ENCODE assay signal across 24 cellular contexts in the genomic region with DNA sequence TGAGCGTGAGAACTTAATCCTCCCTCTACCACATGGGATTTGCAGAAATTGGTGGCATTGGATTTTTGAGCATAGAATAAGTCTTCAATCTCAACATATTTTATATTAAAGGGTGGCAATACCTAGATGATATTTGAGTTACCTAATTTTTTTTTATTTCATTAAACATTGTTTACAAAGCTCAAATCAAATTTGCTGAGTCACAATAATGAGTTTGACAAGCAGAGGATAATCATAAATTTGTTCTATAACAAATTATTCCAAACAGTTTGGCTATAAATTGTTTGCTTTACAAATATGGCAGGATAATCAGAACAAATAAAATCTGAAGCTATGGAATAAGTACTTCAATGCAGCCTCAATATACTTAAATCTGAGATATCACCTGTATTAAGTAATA. TPM values are rescaled to one million over a fixed set of nuclear protein-coding genes. Genes with fewer than 3 reads are reported as not detected.
A peak's percentile ranks its signal among the peaks of the same experiment; 100 is the strongest.
DNase-seq lines count a peak whose midpoint lies in the region; ATAC-seq, FAIRE-seq and TF ChIP-seq lines count a peak whose summit lies in the region.
"Had no signal": no experiment of that assay in that cellular context is flagged by ENCODE, and none has a peak within 500 bp of the region (broad histone marks: within the 10 kb centered on the region; RNA-seq: fewer than 3 reads in every experiment).

No MANE protein-coding gene starts in this region.

- no peak for TF ChIP-seq EP300 in SK-N-SH (IDR thresholded peaks at IDR 0.05; ENCODE audit: borderline replicate concordance in 1 of 2, low read depth in 1 of 2, low read length in 1 of 2)

- BruUV-seq in HCT116 (replicated peaks; lab: Mats Ljungman, UMichigan), result no TSS peak

- H2AFZ ChIP-seq in SK-N-SH (ENCODE audit: low read depth), result no peak overlapping the region
- peak overlapping the region; percentile 42 for H2AFZ ChIP-seq in HCT116 (ENCODE audit: low read depth, low read length, poor library complexity, severe bottlenecking)

- H4K20me1 ChIP-seq in SK-N-SH (ENCODE audit: insufficient read depth), result no peaks in the 10 kb centered on the region
- no peaks in the 10 kb centered on the region for H4K20me1 ChIP-seq in HCT116 (ENCODE audit: insufficient read depth)

- TF ChIP-seq POLR2A in HCT116 (IDR thresholded peaks at IDR 0.05; ENCODE audit: borderline replicate concordance, extremely low read depth, insufficient read depth, insufficient read length), result no peak

- no peak overlapping the region for H3K9ac ChIP-seq in SK-N-SH
- H3K9ac ChIP-seq in HCT116 (ENCODE audit: low read length), result no peak overlapping the region
- H3K9ac ChIP-seq: GM23248 had no signal

- H3K27ac ChIP-seq in SK-N-SH (ENCODE audit: low read depth in 2 of 2, low read length in 1 of 2), result peak overlapping the region; percentile 64 to 73; a peak in 2 of 4 replicates
- H3K27ac ChIP-seq in HCT116 (ENCODE audit: low read depth, low read length), result no peak overlapping the region
- H3K27ac ChIP-seq in VCaP, result peak overlapping the region; percentile 44
- H3K27ac ChIP-seq: GM23248 had no signal

- H3K36me3 ChIP-seq in SK-N-SH (replicated peaks in 1 of 2; ENCODE audit: control insufficient read depth in 1 of 2, insufficient read depth in 2 of 2, low read length in 1 of 2), result no peaks in the 10 kb centered on the region
- no peaks in the 10 kb centered on the region for H3K36me3 ChIP-seq in HCT116 (ENCODE audit: control insufficient read depth in 1 of 2, insufficient read depth in 2 of 2, low read length in 2 of 2)

- 94% methylated on average over 1 of the region's 1 CpG for WGBS in SK-N-SH (ENCODE audit: low lambda C conversion rate)

- H3K4me2 ChIP-seq in SK-N-SH, result no peak overlapping the region
- no peak overlapping the region for H3K4me2 ChIP-seq in HCT116 (ENCODE audit: low read length)

- H3K9me2 ChIP-seq in SK-N-SH (no peaks in the 10 kb centered on the region), HCT116 (ENCODE audit: insufficient read depth) (no peaks in the 10 kb centered on the region)

- no peak for ATAC-seq in SK-N-SH treated with all-trans-retinoic acid at 6 μM for 48 hours
- no peak for ATAC-seq in HCT116
- ATAC-seq in GM18502 (IDR thresholded peaks at IDR 0.05; ENCODE audit: poor library complexity, unreplicated experiment), result no peak

- peaks cover 35% of the 10 kb centered on the region for H3F3A ChIP-seq in SK-N-SH (replicated peaks; ENCODE audit: insufficient read depth)

- RAD21 ChIA-PET in HCT116 (lab: Charles Lee; ENCODE audit: low non-redundant PET in 1 of 2, low total read pairs in 2 of 2, uncharacterized antibody in 2 of 2, unreplicated experiment in 2 of 2), result no interaction called here

- peaks cover 4% of the 10 kb centered on the region; the same call in 1 of the 2 replicates for H3K9me3 ChIP-seq in SK-N-SH
- H3K9me3 ChIP-seq in HCT116 (ENCODE audit: control insufficient read depth in 1 of 2, insufficient read depth in 1 of 2, low read depth in 1 of 2, low read length in 2 of 2), result no peaks in the 10 kb centered on the region

- H3K79me2 ChIP-seq in SK-N-SH (ENCODE audit: insufficient read depth) (no peaks in the 10 kb centered on the region), HCT116 (ENCODE audit: insufficient read depth, low read length) (no peaks in the 10 kb centered on the region)

- CTCF ChIA-PET in SK-N-SH (lab: Yijun Ruan, JAX), result interaction anchor here (1.3 kb wide), 1 partner anchor 16 kb away, joined by 4 read pairs; no protein-coding TSS in a partner anchor
- CTCF ChIA-PET in HCT116 (lab: Charles Lee), result no interaction called here

- no peak for TF ChIP-seq CTCF in SK-N-SH (IDR thresholded peaks at IDR 0.05)
- no peak for TF ChIP-seq CTCF in HCT116 (IDR thresholded peaks at IDR 0.05 in 2 of 3, conservative IDR thresholded peaks at IDR 0.05 in 1 of 3; ENCODE audit: borderline replicate concordance in 1 of 3, insufficient read depth in 1 of 3, low read depth in 2 of 3, low read length in 2 of 3)
- TF ChIP-seq CTCF in VCaP (conservative IDR thresholded peaks at IDR 0.05), result no peak

- DNase-seq in SK-N-SH (no peak), HCT116 (ENCODE audit: low read depth, low spot score) (no peak), urothelium cell line (ENCODE audit: low spot score) (no peak), SIG-M5 treated with dmso at 0.1 percent for 504 hours (lab: John Stamatoyannopoulos, UW; ENCODE audit: unreplicated experiment) (no peak)
- DNase-seq: 8988T; C1 segment of cervical spinal cord; Calu3; CD4-positive, alpha-beta memory T cell; COR-L47; DMS53; DMS79 treated with DMSO at 0.1 percent for 48 hours; GF-D8; GM23248; H9; HFFc6 had no signal

- TF ChIP-seq RAD21 in SK-N-SH (IDR thresholded peaks at IDR 0.05; ENCODE audit: low read length) (no peak), HCT116 (IDR thresholded peaks at IDR 0.05; ENCODE audit: low read depth) (no peak)

- H3K4me3 ChIP-seq in SK-N-SH (ENCODE audit: low read depth in 2 of 2, low read length in 1 of 2), result no peak overlapping the region
- H3K4me3 ChIP-seq in HCT116 (replicated peaks in 1 of 2; ENCODE audit: low read depth in 1 of 2, low read length in 2 of 2), result no peak overlapping the region
- H3K4me3 ChIP-seq: GM23248 had no signal

- POLR2A ChIA-PET in SK-N-SH (lab: Yijun Ruan, JAX) (no interaction called here), HCT116 (lab: Charles Lee) (no interaction called here)

- H3K27me3 ChIP-seq in SK-N-SH (ENCODE audit: insufficient read depth) (no peaks in the 10 kb centered on the region), HCT116 (ENCODE audit: insufficient read depth, low read length) (no peaks in the 10 kb centered on the region)

- intact Hi-C loops in HCT116 (cut with micrococcal nuclease), result no loop called here

- FAIRE-seq in islet of Langerhans (lab: Jason Lieb, UNC) (peak; percentile 38), urothelium cell line (lab: Jason Lieb, UNC) (no peak)
- FAIRE-seq: GM12892, GM19239 had no signal

- peaks cover 0 to 30% of the 10 kb centered on the region in 2 experiments; a peak in 2 of 4 replicates for H3K4me1 ChIP-seq in SK-N-SH (ENCODE audit: control insufficient read depth in 1 of 2, insufficient read depth in 2 of 2, low read depth in 1 of 2, low read length in 1 of 2)
- H3K4me1 ChIP-seq in HCT116 (ENCODE audit: control insufficient read depth in 1 of 2, insufficient read depth in 2 of 2, low read length in 2 of 2), result no peaks in the 10 kb centered on the region

TF ChIP-seq in SK-N-SH, 30 proteins besides CTCF, POLR2A, EP300 and RAD21 (continues in another document):
- TF ChIP-seq, protein P1, sequence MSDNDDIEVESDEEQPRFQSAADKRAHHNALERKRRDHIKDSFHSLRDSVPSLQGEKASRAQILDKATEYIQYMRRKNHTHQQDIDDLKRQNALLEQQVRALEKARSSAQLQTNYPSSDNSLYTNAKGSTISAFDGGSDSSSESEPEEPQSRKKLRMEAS (IDR thresholded peaks at IDR 0.05; ENCODE audit: low read depth), result no peak
- TF ChIP-seq, protein P2, sequence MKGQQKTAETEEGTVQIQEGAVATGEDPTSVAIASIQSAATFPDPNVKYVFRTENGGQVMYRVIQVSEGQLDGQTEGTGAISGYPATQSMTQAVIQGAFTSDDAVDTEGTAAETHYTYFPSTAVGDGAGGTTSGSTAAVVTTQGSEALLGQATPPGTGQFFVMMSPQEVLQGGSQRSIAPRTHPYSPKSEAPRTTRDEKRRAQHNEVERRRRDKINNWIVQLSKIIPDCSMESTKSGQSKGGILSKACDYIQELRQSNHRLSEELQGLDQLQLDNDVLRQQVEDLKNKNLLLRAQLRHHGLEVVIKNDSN (IDR thresholded peaks at IDR 0.05; ENCODE audit: borderline replicate concordance, low read depth), result no peak
- TF ChIP-seq RCOR1 (IDR thresholded peaks at IDR 0.05; ENCODE audit: low read length) (no peak), YY1 (IDR thresholded peaks at IDR 0.05; ENCODE audit: low read depth) (no peak), GATA2 (CRISPR knock-in tag; IDR thresholded peaks at IDR 0.05) (no peak)

TF ChIP-seq in SK-N-SH treated with all-trans-retinoic acid at 6 μM for 48 hours, 23 proteins besides CTCF, POLR2A, EP300 and RAD21 (continues in another document):
- no peak for TF ChIP-seq BACH2 (CRISPR knock-in tag; IDR thresholded peaks at IDR 0.05; ENCODE audit: borderline replicate concordance)
- TF ChIP-seq RARB (CRISPR knock-in tag; IDR thresholded peaks at IDR 0.05), result no peak
- TF ChIP-seq TCF4 (CRISPR knock-in tag; IDR thresholded peaks at IDR 0.05; ENCODE audit: borderline replicate concordance), result no peak
- TF ChIP-seq ESRRG (CRISPR knock-in tag; IDR thresholded peaks at IDR 0.05), result no peak

TF ChIP-seq in HCT116, 20 proteins besides CTCF, POLR2A, EP300 and RAD21:
- TF ChIP-seq TCF7L2 (IDR thresholded peaks at IDR 0.05; ENCODE audit: borderline replicate concordance, extremely low read depth, insufficient read depth, insufficient read length), result no peak
- TF ChIP-seq, protein P3, sequence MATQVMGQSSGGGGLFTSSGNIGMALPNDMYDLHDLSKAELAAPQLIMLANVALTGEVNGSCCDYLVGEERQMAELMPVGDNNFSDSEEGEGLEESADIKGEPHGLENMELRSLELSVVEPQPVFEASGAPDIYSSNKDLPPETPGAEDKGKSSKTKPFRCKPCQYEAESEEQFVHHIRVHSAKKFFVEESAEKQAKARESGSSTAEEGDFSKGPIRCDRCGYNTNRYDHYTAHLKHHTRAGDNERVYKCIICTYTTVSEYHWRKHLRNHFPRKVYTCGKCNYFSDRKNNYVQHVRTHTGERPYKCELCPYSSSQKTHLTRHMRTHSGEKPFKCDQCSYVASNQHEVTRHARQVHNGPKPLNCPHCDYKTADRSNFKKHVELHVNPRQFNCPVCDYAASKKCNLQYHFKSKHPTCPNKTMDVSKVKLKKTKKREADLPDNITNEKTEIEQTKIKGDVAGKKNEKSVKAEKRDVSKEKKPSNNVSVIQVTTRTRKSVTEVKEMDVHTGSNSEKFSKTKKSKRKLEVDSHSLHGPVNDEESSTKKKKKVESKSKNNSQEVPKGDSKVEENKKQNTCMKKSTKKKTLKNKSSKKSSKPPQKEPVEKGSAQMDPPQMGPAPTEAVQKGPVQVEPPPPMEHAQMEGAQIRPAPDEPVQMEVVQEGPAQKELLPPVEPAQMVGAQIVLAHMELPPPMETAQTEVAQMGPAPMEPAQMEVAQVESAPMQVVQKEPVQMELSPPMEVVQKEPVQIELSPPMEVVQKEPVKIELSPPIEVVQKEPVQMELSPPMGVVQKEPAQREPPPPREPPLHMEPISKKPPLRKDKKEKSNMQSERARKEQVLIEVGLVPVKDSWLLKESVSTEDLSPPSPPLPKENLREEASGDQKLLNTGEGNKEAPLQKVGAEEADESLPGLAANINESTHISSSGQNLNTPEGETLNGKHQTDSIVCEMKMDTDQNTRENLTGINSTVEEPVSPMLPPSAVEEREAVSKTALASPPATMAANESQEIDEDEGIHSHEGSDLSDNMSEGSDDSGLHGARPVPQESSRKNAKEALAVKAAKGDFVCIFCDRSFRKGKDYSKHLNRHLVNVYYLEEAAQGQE (IDR thresholded peaks at IDR 0.05; ENCODE audit: low read depth), result no peak

RNA-seq across cellular contexts. Expression of a gene that starts 22.7 kb away (rescaled TPM):
- 0.30 and 0.62 TPM in 2 replicates for polyA plus RNA-seq in SK-N-SH (2012; rRNA removed)
- polyA plus RNA-seq in SK-N-SH (2012; cell fraction: cytosol; rRNA removed), result 0.49 and 0.70 TPM in 2 replicates
- 0.07 and 0.20 TPM in 2 replicates for polyA plus RNA-seq in SK-N-SH (2012; cell fraction: nucleus; rRNA removed)
- not detected for total RNA-seq in HCT116 (2021; ENCODE audit: unreplicated experiment)
- polyA plus RNA-seq in HCT116 (2012), result not detected in 2 replicates
- total RNA-seq: Calu3; CD4-positive, alpha-beta memory T cell; Daoy; G401; H4; H9 had no signal
- polyA plus RNA-seq: CD4-positive, alpha-beta memory T cell had no signal
